32 cellular contexts compared by ENCODE assay signal in genomic region chr5:151638619-151639018, GRCh38. TPM values are rescaled to one million over a fixed set of nuclear protein-coding genes. Genes with fewer than 3 reads are reported as not detected.
"Had no signal": no experiment of that assay in that cellular context is flagged by ENCODE, and none has a peak within 500 bp of the region (broad histone marks: within the 10 kb centered on the region; RNA-seq: fewer than 3 reads in every experiment).

No MANE protein-coding gene starts in this region.

- H3K9me3 Mint-ChIP-seq: activated CD4-positive, alpha-beta memory T cell treated with anti-CD3 and anti-CD28 coated beads, Interleukin-2, amount 10 ng/mL, durations not matched to agents 7 days and 5 days had no signal

- H3K27ac Mint-ChIP-seq: activated CD4-positive, alpha-beta memory T cell treated with anti-CD3 and anti-CD28 coated beads, Interleukin-2, amount 10 ng/mL, durations not matched to agents 7 days and 5 days; activated CD8-positive, alpha-beta memory T cell treated with anti-CD3 and anti-CD28 coated beads, Interleukin-2, amount 10 ng/mL, durations not matched to agents 7 days and 5 days; activated naive CD8-positive, alpha-beta T cell treated with anti-CD3 and anti-CD28 coated beads for 36 hours; T-helper 17 cell had no signal

- H3K27me3 Mint-ChIP-seq: activated naive CD8-positive, alpha-beta T cell treated with anti-CD3 and anti-CD28 coated beads for 36 hours had no signal

- ATAC-seq: activated CD8-positive, alpha-beta memory T cell treated with anti-CD3 and anti-CD28 coated beads, Interleukin-2, amount 10 ng/mL, durations not matched to agents 7 days and 5 days; PC-3; T-helper 17 cell had no signal

- H3K27ac ChIP-seq: brain microvascular endothelial cell, SJCRH30, SK-N-MC, VCaP had no signal

- H3K4me1 ChIP-seq: SJCRH30 had no signal

- DNase-seq: activated CD4-positive, alpha-beta memory T cell treated with anti-CD3 and anti-CD28 coated beads, Interleukin-2, amount 10 ng/mL, durations not matched to agents 7 days and 5 days; activated CD4-positive, alpha-beta T cell treated with anti-CD3 and anti-CD28 coated beads for 1 hour; activated CD4-positive, alpha-beta T cell treated with anti-CD3 and anti-CD28 coated beads for 48 hours; activated CD4-positive, CD25-positive, alpha-beta regulatory T cell; activated CD8-positive, alpha-beta memory T cell treated with anti-CD3 and anti-CD28 coated beads for 24 hours; activated CD8-positive, alpha-beta memory T cell treated with anti-CD3 and anti-CD28 coated beads, Interleukin-2, amount 10 ng/mL, durations not matched to agents 7 days and 5 days; activated CD8-positive, alpha-beta memory T cell treated with anti-CD3 and anti-CD28 coated beads, Interleukin-2, amount 50 U/mL, for 48 hours; activated effector memory CD4-positive, alpha-beta T cell treated with Interleukin-2 at 50 U/mL for 16 hours; activated naive CD4-positive, alpha-beta T cell treated with anti-CD3 and anti-CD28 coated beads, Interleukin-2, amount 50 U/mL, for 16 hours; activated naive CD8-positive, alpha-beta T cell treated with anti-CD3 and anti-CD28 coated beads for 36 hours; activated T-cell treated with anti-CD3 and anti-CD28 coated beads, Interleukin-2, amount 50 U/mL, for 48 hours; amniotic stem cell; aorta; brain microvascular endothelial cell; central memory CD4-positive, alpha-beta T cell; NCI-H1092 treated with DMSO at 0.1 percent for 48 hours; NCI-H1417; NCI-H146; NCI-H187; NCI-H2029 treated with DMSO at 0.1 percent for 48 hours; NCI-H2107; NCI-H2171; NCI-H510A; NCI-H526; NCI-H748 treated with DMSO at 0.1 percent for 48 hours; NK-92 treated with Interleukin-12 subunit alpha and Interleukin-12 subunit beta, amount 100 ng/mL, for 24 hours; PC-3; SHP77; SJCRH30; T-helper 17 cell had no signal

- H3K4me3 Mint-ChIP-seq: activated CD4-positive, alpha-beta memory T cell treated with anti-CD3 and anti-CD28 coated beads, Interleukin-2, amount 10 ng/mL, durations not matched to agents 7 days and 5 days; activated CD8-positive, alpha-beta memory T cell treated with anti-CD3 and anti-CD28 coated beads, Interleukin-2, amount 10 ng/mL, durations not matched to agents 7 days and 5 days; activated naive CD8-positive, alpha-beta T cell treated with anti-CD3 and anti-CD28 coated beads for 36 hours; T-helper 17 cell had no signal

- H3K27me3 ChIP-seq: brain microvascular endothelial cell had no signal

- H3K36me3 Mint-ChIP-seq: activated CD8-positive, alpha-beta memory T cell treated with anti-CD3 and anti-CD28 coated beads, Interleukin-2, amount 10 ng/mL, durations not matched to agents 7 days and 5 days; activated naive CD8-positive, alpha-beta T cell treated with anti-CD3 and anti-CD28 coated beads for 36 hours had no signal

RNA-seq across cellular contexts. Expression of gene FAT2, which starts 47.5 kb away (rescaled TPM):
- total RNA-seq: activated CD4-positive, alpha-beta memory T cell treated with anti-CD3 and anti-CD28 coated beads, Interleukin-2, amount 10 ng/mL, durations not matched to agents 7 days and 5 days; activated CD8-positive, alpha-beta memory T cell treated with anti-CD3 and anti-CD28 coated beads, Interleukin-2, amount 10 ng/mL, durations not matched to agents 7 days and 5 days; activated naive CD8-positive, alpha-beta T cell treated with anti-CD3 and anti-CD28 coated beads for 36 hours; PC-3; T-helper 17 cell had no signal
- polyA plus RNA-seq: aorta had no signal
